22 cellular contexts compared by ENCODE assay signal in genomic region chr22:48510599-48510998, GRCh38.
"Had no signal": no experiment of that assay in that cellular context is flagged by ENCODE, and none has a peak within 500 bp of the region (broad histone marks: within the 10 kb centered on the region; RNA-seq: fewer than 3 reads in every experiment).

No MANE protein-coding gene starts in this region.

- H3K4me1 Mint-ChIP-seq: stimulated activated memory B cell treated with anti-CD40 and anti-IgM and Interleukin-4, amounts not matched to agents 10 μg/mL and 1 μg/mL and 100 μg/mL, for 72 hours; stimulated activated naive CD8-positive, alpha-beta T cell treated with anti-CD3 and anti-CD28 coated beads, Interleukin-15, amount 100 ng/mL, for 72 hours had no signal

- H3K4me3 ChIP-seq: left ventricle myocardium inferior, lung, mucosa of descending colon, ovary, right atrium auricular region, right lobe of liver, smooth muscle cell, tibial nerve, upper lobe of left lung, vagina had no signal

- H3K27ac Mint-ChIP-seq: naive thymus-derived CD4-positive, alpha-beta T cell; natural killer cell treated with Interleukin-12 subunit alpha and Interleukin-12 subunit beta and Interleukin-15 and Interleukin-18, amount 100 ng/mL, for 72 hours; progenitor cell of endocrine pancreas; stimulated activated memory B cell treated with anti-CD40 and anti-IgM and Interleukin-4, amounts not matched to agents 10 μg/mL and 1 μg/mL and 100 μg/mL, for 72 hours; stimulated activated naive CD8-positive, alpha-beta T cell treated with anti-CD3 and anti-CD28 coated beads, Interleukin-15, amount 100 ng/mL, for 72 hours had no signal

- ATAC-seq: mucosa of descending colon; naive thymus-derived CD4-positive, alpha-beta T cell; natural killer cell treated with Interleukin-12 subunit alpha and Interleukin-12 subunit beta and Interleukin-15 and Interleukin-18, amount 100 ng/mL, for 72 hours; right lobe of liver; stimulated activated memory B cell treated with anti-CD40 and anti-IgM and Interleukin-4, amounts not matched to agents 10 μg/mL and 1 μg/mL and 100 μg/mL, for 72 hours; stimulated activated naive CD8-positive, alpha-beta T cell treated with anti-CD3 and anti-CD28 coated beads, Interleukin-15, amount 100 ng/mL, for 72 hours had no signal

- H3K27ac ChIP-seq: left ventricle myocardium inferior, ovary, right atrium auricular region, right lobe of liver, tibial nerve, upper lobe of left lung, vagina had no signal

- H3K4me1 ChIP-seq: left ventricle myocardium inferior, right atrium auricular region, right lobe of liver, upper lobe of left lung, vagina had no signal

- H3K36me3 ChIP-seq: left ventricle myocardium inferior, ovary, right atrium auricular region, right lobe of liver, tibial nerve, upper lobe of left lung, vagina had no signal

- H3K4me2 ChIP-seq: smooth muscle cell had no signal

- H3K27me3 ChIP-seq: ovary, right atrium auricular region, right lobe of liver, tibial nerve, upper lobe of left lung, vagina had no signal

- H3K36me3 Mint-ChIP-seq: naive thymus-derived CD4-positive, alpha-beta T cell; natural killer cell treated with Interleukin-12 subunit alpha and Interleukin-12 subunit beta and Interleukin-15 and Interleukin-18, amount 100 ng/mL, for 72 hours; stimulated activated memory B cell treated with anti-CD40 and anti-IgM and Interleukin-4, amounts not matched to agents 10 μg/mL and 1 μg/mL and 100 μg/mL, for 72 hours had no signal

- H3K9me3 Mint-ChIP-seq: naive thymus-derived CD4-positive, alpha-beta T cell; natural killer cell treated with Interleukin-12 subunit alpha and Interleukin-12 subunit beta and Interleukin-15 and Interleukin-18, amount 100 ng/mL, for 72 hours; stimulated activated memory B cell treated with anti-CD40 and anti-IgM and Interleukin-4, amounts not matched to agents 10 μg/mL and 1 μg/mL and 100 μg/mL, for 72 hours; stimulated activated naive CD8-positive, alpha-beta T cell treated with anti-CD3 and anti-CD28 coated beads, Interleukin-15, amount 100 ng/mL, for 72 hours had no signal

- DNase-seq: left ventricle myocardium inferior; midbrain; mucosa of descending colon; naive thymus-derived CD4-positive, alpha-beta T cell; ovary; right lobe of liver; stimulated activated CD4-positive, alpha-beta T cell treated with anti-CD3 and anti-CD28 coated beads, Interleukin-1b, Interleukin-23, amount 100 ng/mL, for 48 hours; stimulated activated CD4-positive, alpha-beta T cell treated with anti-CD3 and anti-CD28 coated beads, Interleukin-2, amount 100 ng/mL, for 48 hours; stimulated activated CD4-positive, alpha-beta T cell treated with anti-CD3 and anti-CD28 coated beads, Interleukin-4, amount 100 ng/mL, for 4 hours; stimulated activated CD8-positive, alpha-beta memory T cell treated with anti-CD3 and anti-CD28 coated beads, Interleukin-4, amount 100 ng/mL, for 48 hours; stimulated activated naive CD4-positive, alpha-beta T cell treated with Interleukin-2 at 50 U/mL for 16 hours; stimulated activated naive CD8-positive, alpha-beta T cell treated with anti-CD3 and anti-CD28 coated beads, Interleukin-15, amount 100 ng/mL, for 72 hours; substantia nigra; upper lobe of left lung had no signal

- H3K4me3 Mint-ChIP-seq: naive thymus-derived CD4-positive, alpha-beta T cell; natural killer cell treated with Interleukin-12 subunit alpha and Interleukin-12 subunit beta and Interleukin-15 and Interleukin-18, amount 100 ng/mL, for 72 hours; stimulated activated memory B cell treated with anti-CD40 and anti-IgM and Interleukin-4, amounts not matched to agents 10 μg/mL and 1 μg/mL and 100 μg/mL, for 72 hours; stimulated activated naive CD8-positive, alpha-beta T cell treated with anti-CD3 and anti-CD28 coated beads, Interleukin-15, amount 100 ng/mL, for 72 hours had no signal

- H3K9me3 ChIP-seq: left ventricle myocardium inferior, mucosa of descending colon, ovary, right atrium auricular region, right lobe of liver, tibial nerve, upper lobe of left lung, vagina had no signal
